In the genomic region with DNA sequence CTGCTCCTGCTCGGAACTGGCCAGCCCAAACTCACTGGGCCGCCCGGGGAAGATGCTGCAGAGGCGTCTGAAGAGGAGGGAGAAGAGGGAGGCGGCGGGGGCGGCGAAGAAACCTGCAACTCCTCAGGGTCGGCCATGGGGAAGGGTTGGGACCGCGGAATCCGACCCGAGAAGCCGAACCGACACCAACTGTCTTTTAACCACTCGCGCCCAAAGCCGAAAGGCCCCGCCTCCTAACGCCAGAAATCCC, we compare ENCODE assay signal across 8 cellular contexts. TPM values are rescaled to one million over a fixed set of nuclear protein-coding genes. Genes with fewer than 3 reads are reported as not detected.
DNase-seq lines count a peak whose midpoint lies in the region; ATAC-seq and TF ChIP-seq lines count a peak whose summit lies in the region.

A gene (minus strand): TSS at position 223 of the 250 bp plus-strand sequence. CDS start 86 bp downstream, at position 137.

- H3K27ac Mint-ChIP-seq in naive thymus-derived CD8-positive, alpha-beta T cell = peak within 1 kb of the TSS; percentile 95 to 99 (median 98)

- H3K36me3 ChIP-seq in BJ (ENCODE audit: control insufficient read depth, insufficient read depth, low read length) (no peaks in the 10 kb centered on the region; the same call in 1 of the 2 replicates), Karpas-422 (ENCODE audit: insufficient read depth, low read length) (peaks cover 16% of the 10 kb centered on the region; the same call in 1 of the 2 replicates)

- peak within 1 kb of the TSS; percentile 90 to 99 (median 96) for H3K4me3 Mint-ChIP-seq in naive thymus-derived CD8-positive, alpha-beta T cell

- peaks cover 21% of the 10 kb centered on the region for H3K4me1 ChIP-seq in Karpas-422 (ENCODE audit: low read length)

- peak within 1 kb of the TSS; percentile 90 for H3K4me2 ChIP-seq in Karpas-422 (ENCODE audit: low read depth, low read length, poor library complexity, severe bottlenecking)

- H3K9me2 ChIP-seq in Karpas-422 (replicated peaks; ENCODE audit: insufficient read depth, low read length) = no peaks in the 10 kb centered on the region

- H3K27ac ChIP-seq in Karpas-422 (ENCODE audit: low read length) = peak within 1 kb of the TSS; percentile 74
- H3K27ac ChIP-seq in coronary artery = peak within 1 kb of the TSS; percentile 90 to 96

- TF ChIP-seq CTCF in BJ (IDR thresholded peaks at IDR 0.05; ENCODE audit: insufficient read depth, low read depth, low read length) = no peak
- TF ChIP-seq CTCF in coronary artery (IDR thresholded peaks at IDR 0.05) = no peak

- peaks cover 0 to 3% (median 0%) of the 10 kb centered on the region in 3 donors for H3K36me3 Mint-ChIP-seq in naive thymus-derived CD8-positive, alpha-beta T cell

- H3K27me3 Mint-ChIP-seq in naive thymus-derived CD8-positive, alpha-beta T cell = no peaks in the 10 kb centered on the region

- H3K4me1 Mint-ChIP-seq in naive thymus-derived CD8-positive, alpha-beta T cell = peaks cover 8 to 30% (median 26%) of the 10 kb centered on the region in 4 donors

- POLR2A ChIA-PET in BJ (lab: Charles Lee) = no interaction called here
- POLR2A ChIA-PET in naive thymus-derived CD8-positive, alpha-beta T cell (lab: Charles Lee) = no interaction called here

- H3K27me3 ChIP-seq in BJ (ENCODE audit: control insufficient read depth, insufficient read depth, low read length) (no peaks in the 10 kb centered on the region), Karpas-422 (ENCODE audit: low read length) (no peaks in the 10 kb centered on the region)

- CTCF ChIA-PET in BJ (lab: Yijun Ruan, JAX) = interaction anchor here (1.2 to 1.4 kb wide), 2 partner anchors 10 to 44 kb away, joined by 3 to 5 read pairs; no protein-coding TSS in a partner anchor

- H3K9ac ChIP-seq in Karpas-422 (ENCODE audit: low read length) = peak within 1 kb of the TSS; percentile 88

- no peaks in the 10 kb centered on the region for H3K9me3 Mint-ChIP-seq in naive thymus-derived CD8-positive, alpha-beta T cell

- peak within 1 kb of the TSS; percentile 92 for H2AFZ ChIP-seq in Karpas-422 (ENCODE audit: low read length)

- peaks cover 82% of the 10 kb centered on the region for H3K79me2 ChIP-seq in Karpas-422 (ENCODE audit: low read length)

- H3K4me3 ChIP-seq in BJ (ENCODE audit: low read depth, low read length) (peak within 1 kb of the TSS; percentile 71), Karpas-422 (ENCODE audit: low read length) (peak within 1 kb of the TSS; percentile 90), coronary artery (peak within 1 kb of the TSS; percentile 78)

- no peaks in the 10 kb centered on the region for H3K9me3 ChIP-seq in Karpas-422 (ENCODE audit: low read length)

- H4K20me1 ChIP-seq in Karpas-422 (ENCODE audit: insufficient read depth, low read depth, low read length) = peaks cover 9% of the 10 kb centered on the region; the same call in 1 of the 2 replicates

- DNase-seq in BJ (ENCODE audit: low read depth) (no peak), Karpas-422 (no peak), coronary artery (ENCODE audit: low spot score) (no peak), GM03348 (ENCODE audit: low spot score) (no peak), islet precursor cell (no peak), midbrain (lab: John Stamatoyannopoulos, UW) (no peak)
- no peak for DNase-seq in naive thymus-derived CD8-positive, alpha-beta T cell

- ATAC-seq in naive thymus-derived CD8-positive, alpha-beta T cell = no peak
- no peak for ATAC-seq in GM21825 (IDR thresholded peaks at IDR 0.05; ENCODE audit: unreplicated experiment)

RNA-seq across cellular contexts. Expression of the gene that starts here (rescaled TPM):
- polyA plus RNA-seq in BJ (2011; rRNA removed) = 10.2 and 15.9 TPM in 2 replicates
- 3.0 and 5.8 TPM in 2 replicates for polyA minus RNA-seq in BJ (2011; rRNA and poly(A)+ RNA removed)
- total RNA-seq in Karpas-422 (2014; rRNA removed; shearing (Covaris generic); ENCODE audit: low replicate concordance) = 12.6 and 27.9 TPM in 2 replicates
- 1 to 10 TPM; 3.3 to 4.3 TPM for total RNA-seq in naive thymus-derived CD8-positive, alpha-beta T cell
- 1 to 10 TPM; 2.9 to 4.0 (median 3.0) TPM for polyA plus RNA-seq in naive thymus-derived CD8-positive, alpha-beta T cell
